ENCODE assay signal across 19 cellular contexts in genomic region chr2:23491622-23492336, GRCh38.
DNase-seq lines count a peak whose midpoint lies in the region; ATAC-seq, FAIRE-seq and TF ChIP-seq lines count a peak whose summit lies in the region.
"Had no signal": no experiment of that assay in that cellular context is flagged by ENCODE, and none has a peak within 500 bp of the region (broad histone marks: within the 10 kb centered on the region; RNA-seq: fewer than 3 reads in every experiment).

No MANE protein-coding gene starts in this region.

- peak; percentile 75 for FAIRE-seq in bronchial epithelial cell (lab: Jason Lieb, UNC)
- FAIRE-seq: GM12891 had no signal

- peaks cover 12 to 27% (median 18%) of the 10 kb centered on the region in 4 donors for H3K4me1 Mint-ChIP-seq in CD4-positive, alpha-beta memory T cell

- H3K27ac ChIP-seq in spleen = no peak overlapping the region
- no peak overlapping the region for H3K27ac ChIP-seq in CD4-positive, alpha-beta memory T cell (ENCODE audit: low read depth, low read length)
- H3K27ac ChIP-seq: GM23248, HL-60, KMS-11 had no signal

- no peaks in the 10 kb centered on the region for H3K36me3 Mint-ChIP-seq in CD4-positive, alpha-beta memory T cell

- H3K4me3 Mint-ChIP-seq in CD4-positive, alpha-beta memory T cell = no peak overlapping the region

- intact Hi-C loops in spleen (cut with DNase I; ENCODE audit: low total_unique reads) = no loop called here
- intact Hi-C loops in CD4-positive, alpha-beta memory T cell (cut with micrococcal nuclease) = no loop called here

- CTCF ChIA-PET in CD4-positive, alpha-beta memory T cell (lab: Charles Lee; ENCODE audit: partially characterized antibody) = no interaction called here

- H3K36me3 ChIP-seq in bronchial epithelial cell (ENCODE audit: control insufficient read depth, insufficient read depth, low read length) (peaks cover 2% of the 10 kb centered on the region), spleen (no peaks in the 10 kb centered on the region)
- no peaks in the 10 kb centered on the region for H3K36me3 ChIP-seq in CD4-positive, alpha-beta memory T cell (ENCODE audit: insufficient read depth, low read length)

- ATAC-seq in GM21515 (IDR thresholded peaks at IDR 0.05; ENCODE audit: unreplicated experiment) = no peak

- no peaks in the 10 kb centered on the region for H3K27me3 ChIP-seq in bronchial epithelial cell (ENCODE audit: control insufficient read depth, insufficient read depth, low read length)
- H3K27me3 ChIP-seq in spleen (replicated peaks in 1 of 7) = peaks cover 0 to 22% (median 0%) of the 10 kb centered on the region in 7 donors
- no peaks in the 10 kb centered on the region for H3K27me3 ChIP-seq in CD4-positive, alpha-beta memory T cell (ENCODE audit: insufficient read depth, low read length)

- H3K4me1 ChIP-seq in spleen = peaks cover 0 to 11% (median 5%) of the 10 kb centered on the region in 6 donors
- H3K4me1 ChIP-seq in CD4-positive, alpha-beta memory T cell (ENCODE audit: insufficient read depth, low read length) = peaks cover 20% of the 10 kb centered on the region

- no peak overlapping the region for H3K27ac Mint-ChIP-seq in CD4-positive, alpha-beta memory T cell

- POLR2A ChIA-PET in CD4-positive, alpha-beta memory T cell (lab: Charles Lee; ENCODE audit: partially characterized antibody) = no interaction called here

- DNase-seq in NCI-H1694 (lab: John Stamatoyannopoulos, UW) (peak; percentile 27), NCI-H1694 treated with DMSO at 0.1 percent for 48 hours (lab: John Stamatoyannopoulos, UW) (no peak), NCI-H524 (lab: John Stamatoyannopoulos, UW) (peak; percentile 94 to 97), bronchial epithelial cell (ENCODE audit: low read depth) (no peak), spleen (peak; percentile 70), NCI-H1930 (lab: John Stamatoyannopoulos, UW) (no peak)
- no peak for DNase-seq in CD4-positive, alpha-beta memory T cell
- DNase-seq: 8988T, C1 segment of cervical spinal cord, GM23248, NCI-H1092, NCI-H187, NCI-H510A, OCI-M1, RPMI8226 had no signal

- H3K9me3 Mint-ChIP-seq in CD4-positive, alpha-beta memory T cell = no peaks in the 10 kb centered on the region

- H3K4me3 ChIP-seq in bronchial epithelial cell (ENCODE audit: low read depth, low read length) (no peak overlapping the region), spleen (no peak overlapping the region)
- no peak overlapping the region for H3K4me3 ChIP-seq in CD4-positive, alpha-beta memory T cell (ENCODE audit: low read length in 2 of 2)
- H3K4me3 ChIP-seq: GM23248 had no signal

- peaks cover 4 to 14% of the 10 kb centered on the region in 2 donors for H3K27me3 Mint-ChIP-seq in CD4-positive, alpha-beta memory T cell

- TF ChIP-seq POLR2A in spleen (IDR thresholded peaks at IDR 0.05) = no peak

- no peaks in the 10 kb centered on the region for H3K9me3 ChIP-seq in spleen
- H3K9me3 ChIP-seq in CD4-positive, alpha-beta memory T cell (ENCODE audit: control insufficient read depth in 1 of 2, low read length in 2 of 2) = no peaks in the 10 kb centered on the region

- TF ChIP-seq CTCF in bronchial epithelial cell (IDR thresholded peaks at IDR 0.05; ENCODE audit: insufficient read depth, low read length, severe bottlenecking) (no peak), spleen (IDR thresholded peaks at IDR 0.05 in 8 of 11, conservative IDR thresholded peaks at IDR 0.05 in 3 of 11) (no peak)

- 86 to 91% (median 87%) methylated on average over 12 of the region's 12 CpGs for WGBS in spleen, 5 donors

Comparison
In these comparisons a context has a peak if more than half of its experiments do, and no peak if none do; other contexts are left out.
1. DNase-seq: peak in NCI-H1694 (single experiment), NCI-H524 (2 of 2) and spleen (single experiment); none in NCI-H1694 treated with DMSO at 0.1 percent for 48 hours (single experiment), bronchial epithelial cell (single experiment), NCI-H1930 (0 of 2) and CD4-positive, alpha-beta memory T cell (0 of 5).